Comparison of ENCODE assay signal across 11 cellular contexts in the genomic region with DNA sequence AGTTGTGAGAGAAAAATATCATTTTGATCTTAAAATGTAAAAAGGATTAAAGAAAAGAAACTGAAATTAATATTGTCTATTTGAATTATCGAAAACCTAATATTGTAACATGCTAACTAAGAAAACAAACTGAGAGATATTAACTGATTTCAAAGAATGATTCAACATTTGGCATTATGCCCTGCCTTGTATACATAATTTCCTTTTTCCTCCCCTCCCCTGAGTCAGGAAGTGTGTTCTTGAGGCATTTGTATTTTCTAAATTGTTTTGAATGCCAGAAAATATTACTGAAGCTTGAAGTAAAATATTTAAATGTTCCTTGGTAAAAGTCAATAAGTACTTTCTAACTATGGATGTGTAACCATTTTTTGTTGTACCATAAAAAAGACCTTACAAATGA.
DNase-seq lines count a peak whose midpoint lies in the region; ATAC-seq and TF ChIP-seq lines count a peak whose summit lies in the region.
"Had no signal": no experiment of that assay in that cellular context is flagged by ENCODE, and none has a peak within 500 bp of the region (broad histone marks: within the 10 kb centered on the region; RNA-seq: fewer than 3 reads in every experiment).

No MANE protein-coding gene starts in this region.

- no peak overlapping the region for H3K27ac ChIP-seq in parathyroid adenoma
- H3K27ac ChIP-seq in effector memory CD4-positive, alpha-beta T cell (ENCODE audit: insufficient read depth, low read length, poor library complexity, severe bottlenecking): no peak overlapping the region

- H3K9me3 ChIP-seq in parathyroid adenoma (ENCODE audit: control insufficient read depth, low read length): no peaks in the 10 kb centered on the region
- H3K9me3 ChIP-seq in effector memory CD4-positive, alpha-beta T cell (ENCODE audit: control insufficient read depth, low read length): no peaks in the 10 kb centered on the region

- no peak overlapping the region for H3K9ac ChIP-seq in parathyroid adenoma

- H3K4me3 ChIP-seq in cardiac fibroblast (replicated peaks in 1 of 2; ENCODE audit: low read depth in 2 of 2, low read length in 2 of 2): peak overlapping the region in 1 of 2 donors; percentile 35
- peak overlapping the region; percentile 37 for H3K4me3 ChIP-seq in parathyroid adenoma (ENCODE audit: low read depth, low read length)
- H3K4me3 ChIP-seq in effector memory CD4-positive, alpha-beta T cell (ENCODE audit: insufficient read depth, low read depth, low read length, poor library complexity, severe bottlenecking): no peak overlapping the region

- DNase-seq in EL (peak; percentile 60), NCI-H2029 treated with DMSO at 0.1 percent for 48 hours (lab: John Stamatoyannopoulos, UW) (peak; percentile 8), cardiac fibroblast (ENCODE audit: low read depth in 2 of 2) (peak; percentile 66 to 79), NOMO-1 treated with dmso at 0.1 percent for 144 hours (lab: John Stamatoyannopoulos, UW; ENCODE audit: unreplicated experiment) (no peak)
- DNase-seq in effector memory CD4-positive, alpha-beta T cell: no peak
- no peak for DNase-seq in stimulated activated CD4-positive, alpha-beta T cell treated with anti-CD3 and anti-CD28 coated beads, Interleukin-2, amount 100 ng/mL, for 24 hours
- DNase-seq: activated B cell treated with CpG ODN at 0.5 μM for 24 hours; amygdala; stimulated activated CD4-positive, alpha-beta T cell treated with anti-CD3 and anti-CD28 coated beads, Interleukin-1b, Interleukin-23, amount 100 ng/mL, for 48 hours had no signal

- no peak for ATAC-seq in HG03354 (IDR thresholded peaks at IDR 0.05; ENCODE audit: poor library complexity, severe bottlenecking, unreplicated experiment)

- H3K4me2 ChIP-seq in parathyroid adenoma (ENCODE audit: low read length): no peak overlapping the region

- no peaks in the 10 kb centered on the region for H3K27me3 ChIP-seq in parathyroid adenoma (ENCODE audit: control insufficient read depth, insufficient read depth, low read length)
- no peaks in the 10 kb centered on the region for H3K27me3 ChIP-seq in effector memory CD4-positive, alpha-beta T cell (replicated peaks; ENCODE audit: control insufficient read depth, insufficient read depth, low read length, poor library complexity, severe bottlenecking)

- H3K4me1 ChIP-seq in parathyroid adenoma: peaks cover 4% of the 10 kb centered on the region
- peaks cover 3% of the 10 kb centered on the region for H3K4me1 ChIP-seq in effector memory CD4-positive, alpha-beta T cell (ENCODE audit: control insufficient read depth, insufficient read depth, low read length, poor library complexity, severe bottlenecking)

- H3K79me2 ChIP-seq in parathyroid adenoma: no peaks in the 10 kb centered on the region

- no peak overlapping the region for H2AFZ ChIP-seq in parathyroid adenoma

- no peaks in the 10 kb centered on the region for H3K36me3 ChIP-seq in parathyroid adenoma (ENCODE audit: control insufficient read depth, insufficient read depth, low read length)
- H3K36me3 ChIP-seq in effector memory CD4-positive, alpha-beta T cell (ENCODE audit: control insufficient read depth, insufficient read depth, low read length): no peaks in the 10 kb centered on the region

- TF ChIP-seq CTCF in cardiac fibroblast (IDR thresholded peaks at IDR 0.05; ENCODE audit: low read depth, low read length) (no peak), parathyroid adenoma (IDR thresholded peaks at IDR 0.05) (no peak)

Comparison
In these comparisons a context has a peak if more than half of its experiments do, and no peak if none do; other contexts are left out.
1. DNase-seq: peak in EL (single experiment), NCI-H2029 treated with DMSO at 0.1 percent for 48 hours (single experiment) and cardiac fibroblast (2 of 2); none in effector memory CD4-positive, alpha-beta T cell (0 of 3), stimulated activated CD4-positive, alpha-beta T cell treated with anti-CD3 and anti-CD28 coated beads, Interleukin-2, amount 100 ng/mL, for 24 hours (0 of 2) and NOMO-1 treated with dmso at 0.1 percent for 144 hours (single experiment).